1 cellular context compared by ENCODE assay signal in genomic region chr6:168264593-168265335, GRCh38.
TF ChIP-seq lines count a peak whose summit lies in the region.

No MANE protein-coding gene starts in this region.

TF ChIP-seq in HepG2, 621 proteins besides CTCF, POLR2A, EP300 and RAD21 (continued from another document and continues in another):
- no peak for TF ChIP-seq ZBTB40 (IDR thresholded peaks at IDR 0.05)
- TF ChIP-seq ZBTB40 (CRISPR knock-in tag; IDR thresholded peaks at IDR 0.05) = peak; percentile 65
- TF ChIP-seq DNMT3B (CRISPR knock-in tag; conservative IDR thresholded peaks at IDR 0.05) = 0 out of 2 replicates have a peak, but pooled peaks have one; percentile 54
- peak; percentile 81; the same call in 1 of the 2 replicates for TF ChIP-seq ATF3 (CRISPR knock-in tag; IDR thresholded peaks at IDR 0.05)
- peak; percentile 84 for TF ChIP-seq SALL1 (CRISPR knock-in tag; IDR thresholded peaks at IDR 0.05)
- no peak for TF ChIP-seq ZNF256 (CRISPR knock-in tag; conservative IDR thresholded peaks at IDR 0.05)
- TF ChIP-seq NCOR1 (IDR thresholded peaks at IDR 0.05; ENCODE audit: borderline replicate concordance, low read length) = peak; percentile 83
- 0 out of 2 replicates have a peak, but pooled peaks have one; percentile 39 for TF ChIP-seq ZNF782 (CRISPR knock-in tag; IDR thresholded peaks at IDR 0.05; ENCODE audit: borderline replicate concordance)
- 0 out of 2 replicates have a peak, but pooled peaks have one; percentile 42 for TF ChIP-seq YEATS4 (CRISPR knock-in tag; IDR thresholded peaks at IDR 0.05; ENCODE audit: borderline replicate concordance)
- TF ChIP-seq SMYD3 (CRISPR knock-in tag; IDR thresholded peaks at IDR 0.05) = peak; percentile 52; the same call in 1 of the 2 replicates
- no peak for TF ChIP-seq BRF2 (CRISPR knock-in tag; IDR thresholded peaks at IDR 0.05)
- TF ChIP-seq DPF2 (CRISPR knock-in tag; IDR thresholded peaks at IDR 0.05; ENCODE audit: borderline replicate concordance, low read depth) = peak; percentile 78; the same call in 1 of the 2 replicates
- TF ChIP-seq ZXDC (CRISPR knock-in tag; IDR thresholded peaks at IDR 0.05) = 0 out of 2 replicates have a peak, but pooled peaks have one; percentile 79
- TF ChIP-seq HCFC1 (IDR thresholded peaks at IDR 0.05; ENCODE audit: low read depth, low read length) = no peak
- peak; percentile 45 for TF ChIP-seq POGZ (CRISPR knock-in tag; IDR thresholded peaks at IDR 0.05)
- no peak for TF ChIP-seq HMGXB3 (CRISPR knock-in tag; IDR thresholded peaks at IDR 0.05; ENCODE audit: borderline replicate concordance)
- peak; percentile 19; the same call in 1 of the 2 replicates for TF ChIP-seq CBX5 (CRISPR knock-in tag; IDR thresholded peaks at IDR 0.05; ENCODE audit: borderline replicate concordance)
- TF ChIP-seq ZNF556 (CRISPR knock-in tag; IDR thresholded peaks at IDR 0.05; ENCODE audit: borderline replicate concordance) = no peak
- 0 out of 2 replicates have a peak, but pooled peaks have one; percentile 33 for TF ChIP-seq ZNF280B (CRISPR knock-in tag; IDR thresholded peaks at IDR 0.05; ENCODE audit: borderline replicate concordance)
- TF ChIP-seq ZNF274 (CRISPR knock-in tag; IDR thresholded peaks at IDR 0.05) = no peak
- TF ChIP-seq HNRNPH1 (optimal IDR thresholded peaks at IDR 0.05; ENCODE audit: low read depth, low read length) = no peak
- TF ChIP-seq PPARG (CRISPR knock-in tag; conservative IDR thresholded peaks at IDR 0.05) = 0 out of 2 replicates have a peak, but pooled peaks have one; percentile 32
- TF ChIP-seq MTA1 (CRISPR knock-in tag; IDR thresholded peaks at IDR 0.05; ENCODE audit: borderline replicate concordance) = 0 out of 2 replicates have a peak, but pooled peaks have one; percentile 40
- peak; percentile 58; the same call in 1 of the 2 replicates for TF ChIP-seq ZNF224 (CRISPR knock-in tag; IDR thresholded peaks at IDR 0.05)
- no peak for TF ChIP-seq ZNF800 (CRISPR knock-in tag; IDR thresholded peaks at IDR 0.05)
- peak; percentile 86 for TF ChIP-seq GATAD2A (CRISPR knock-in tag; IDR thresholded peaks at IDR 0.05)
- TF ChIP-seq POLR2AphosphoS5 (IDR thresholded peaks at IDR 0.05; ENCODE audit: low read depth, low read length) = no peak
- no peak for TF ChIP-seq FOXA1 (IDR thresholded peaks at IDR 0.05)
- TF ChIP-seq FOXA1 (CRISPR knock-in tag; IDR thresholded peaks at IDR 0.05) = peak; percentile 92
- 0 out of 2 replicates have a peak, but pooled peaks have one; percentile 24 for TF ChIP-seq KDM4B (CRISPR knock-in tag; IDR thresholded peaks at IDR 0.05)
- no peak for TF ChIP-seq ZNF282 (IDR thresholded peaks at IDR 0.05; ENCODE audit: partially characterized antibody)
- TF ChIP-seq HNF1B (CRISPR knock-in tag; IDR thresholded peaks at IDR 0.05) = peak; percentile 10
